ENCODE assay signal across 15 cellular contexts in the genomic region with DNA sequence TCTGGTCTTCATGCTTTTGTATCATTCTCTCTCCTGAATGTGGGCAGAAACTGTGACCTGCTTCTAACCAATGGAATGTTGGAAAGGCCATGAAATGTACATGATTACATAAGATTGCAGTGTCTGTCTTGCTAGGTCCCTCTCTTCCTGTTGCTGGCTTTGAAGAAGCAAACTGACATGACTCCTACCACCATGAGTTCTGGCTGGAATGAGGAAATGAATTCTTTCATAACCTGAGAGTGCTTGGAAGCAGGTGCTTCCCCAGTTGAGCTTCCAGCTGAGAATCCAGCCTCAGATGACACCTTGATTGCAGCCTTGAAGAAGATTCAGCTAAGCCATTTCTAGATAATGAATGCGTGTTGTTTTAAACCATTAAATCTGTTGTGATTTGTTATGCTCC.
DNase-seq lines count a peak whose midpoint lies in the region; ATAC-seq and TF ChIP-seq lines count a peak whose summit lies in the region.
"Had no signal": no experiment of that assay in that cellular context is flagged by ENCODE, and none has a peak within 500 bp of the region (broad histone marks: within the 10 kb centered on the region; RNA-seq: fewer than 3 reads in every experiment).

No MANE protein-coding gene starts in this region.

- TF ChIP-seq CTCF in epithelial cell of esophagus (IDR thresholded peaks at IDR 0.05; ENCODE audit: insufficient read depth, low read depth, low read length, missing control alignments), result no peak

- no peaks in the 10 kb centered on the region for H3K27me3 ChIP-seq in naive thymus-derived CD4-positive, alpha-beta T cell (ENCODE audit: control insufficient read depth in 2 of 2, insufficient read depth in 2 of 2, low read length in 2 of 2)
- H3K27me3 ChIP-seq: BLaER1 treated with 17β-estradiol and CSF1 and Interleukin-3, amounts not matched to agents 10 nM and 100 nM had no signal

- H3K27ac Mint-ChIP-seq in naive thymus-derived CD4-positive, alpha-beta T cell, result no peak overlapping the region
- H3K27ac Mint-ChIP-seq in activated naive CD4-positive, alpha-beta T cell treated with anti-CD3 and anti-CD28 coated beads, Interleukin-2, amount 50 U/mL, for 72 hours, result no peak overlapping the region
- H3K27ac Mint-ChIP-seq: CD4-positive, CD25-positive, alpha-beta regulatory T cell had no signal

- POLR2A ChIA-PET in naive thymus-derived CD4-positive, alpha-beta T cell (lab: Charles Lee), result no interaction called here

- no peak overlapping the region for H3K4me3 ChIP-seq in epithelial cell of esophagus (ENCODE audit: low read length)
- H3K4me3 ChIP-seq in naive thymus-derived CD4-positive, alpha-beta T cell (ENCODE audit: low read length), result no peak overlapping the region
- H3K4me3 ChIP-seq: BLaER1 treated with 17β-estradiol and CSF1 and Interleukin-3, amounts not matched to agents 10 nM and 100 nM; HAP-1 had no signal

- no peak overlapping the region for H3K4me3 Mint-ChIP-seq in naive thymus-derived CD4-positive, alpha-beta T cell
- H3K4me3 Mint-ChIP-seq: CD4-positive, CD25-positive, alpha-beta regulatory T cell; IgD-negative memory B cell had no signal

- ATAC-seq in naive thymus-derived CD4-positive, alpha-beta T cell, result no peak
- no peak for ATAC-seq in activated naive CD4-positive, alpha-beta T cell treated with anti-CD3 and anti-CD28 coated beads, Interleukin-2, amount 50 U/mL, for 72 hours

- no peaks in the 10 kb centered on the region for H3K4me1 ChIP-seq in naive thymus-derived CD4-positive, alpha-beta T cell (ENCODE audit: control insufficient read depth in 2 of 2, insufficient read depth in 2 of 2, low read length in 2 of 2)
- H3K4me1 ChIP-seq: BLaER1 treated with 17β-estradiol and CSF1 and Interleukin-3, amounts not matched to agents 10 nM and 100 nM; HAP-1 had no signal

- H3K36me3 Mint-ChIP-seq in naive thymus-derived CD4-positive, alpha-beta T cell, result no peaks in the 10 kb centered on the region
- no peaks in the 10 kb centered on the region for H3K36me3 Mint-ChIP-seq in activated naive CD4-positive, alpha-beta T cell treated with anti-CD3 and anti-CD28 coated beads, Interleukin-2, amount 50 U/mL, for 72 hours
- H3K36me3 Mint-ChIP-seq: CD4-positive, CD25-positive, alpha-beta regulatory T cell; IgD-negative memory B cell had no signal

- no peaks in the 10 kb centered on the region for H3K4me1 Mint-ChIP-seq in naive thymus-derived CD4-positive, alpha-beta T cell
- H3K4me1 Mint-ChIP-seq: CD4-positive, CD25-positive, alpha-beta regulatory T cell; IgD-negative memory B cell had no signal

- no peak overlapping the region for H3K27ac ChIP-seq in naive thymus-derived CD4-positive, alpha-beta T cell (ENCODE audit: low read depth, low read length)
- H3K27ac ChIP-seq: BLaER1 treated with 17β-estradiol and CSF1 and Interleukin-3, amounts not matched to agents 10 nM and 100 nM had no signal

- no peaks in the 10 kb centered on the region for H3K9me3 ChIP-seq in naive thymus-derived CD4-positive, alpha-beta T cell (ENCODE audit: control insufficient read depth in 2 of 3, low read length in 3 of 3)
- H3K9me3 ChIP-seq: BLaER1 treated with 17β-estradiol and CSF1 and Interleukin-3, amounts not matched to agents 10 nM and 100 nM; HAP-1 had no signal

- CTCF ChIA-PET in naive thymus-derived CD4-positive, alpha-beta T cell (lab: Charles Lee), result no interaction called here

- intact Hi-C loops in naive thymus-derived CD4-positive, alpha-beta T cell (cut with micrococcal nuclease), result no loop called here

- no peaks in the 10 kb centered on the region for H3K36me3 ChIP-seq in naive thymus-derived CD4-positive, alpha-beta T cell (ENCODE audit: control insufficient read depth in 2 of 3, insufficient read depth in 3 of 3, low read length in 3 of 3)
- H3K36me3 ChIP-seq: BLaER1 treated with 17β-estradiol and CSF1 and Interleukin-3, amounts not matched to agents 10 nM and 100 nM; HAP-1 had no signal

- peaks cover 0 to 11% (median 0%) of the 10 kb centered on the region in 11 donors for H3K9me3 Mint-ChIP-seq in naive thymus-derived CD4-positive, alpha-beta T cell
- peaks cover 0 to 7% of the 10 kb centered on the region in 2 donors for H3K9me3 Mint-ChIP-seq in activated naive CD4-positive, alpha-beta T cell treated with anti-CD3 and anti-CD28 coated beads, Interleukin-2, amount 50 U/mL, for 72 hours

- H3K27me3 Mint-ChIP-seq in naive thymus-derived CD4-positive, alpha-beta T cell, result peaks cover 0 to 7% (median 0%) of the 10 kb centered on the region in 5 donors
- H3K27me3 Mint-ChIP-seq: CD4-positive, CD25-positive, alpha-beta regulatory T cell; IgD-negative memory B cell had no signal

- peak; percentile 48 for DNase-seq in NOMO-1 treated with DMSO at 0.1 percent for 48 hours (lab: John Stamatoyannopoulos, UW; ENCODE audit: unreplicated experiment)
- no peak for DNase-seq in NOMO-1 treated with dmso at 0.1 percent for 144 hours (lab: John Stamatoyannopoulos, UW; ENCODE audit: unreplicated experiment)
- peak; percentile 18 to 25 for DNase-seq in Kasumi-1 (lab: John Stamatoyannopoulos, UW)
- peak; percentile 31 for DNase-seq in epithelial cell of esophagus (ENCODE audit: low read depth)
- DNase-seq in NCI-H1694 treated with DMSO at 0.1 percent for 48 hours (lab: John Stamatoyannopoulos, UW), result no peak
- DNase-seq in naive thymus-derived CD4-positive, alpha-beta T cell, result no peak
- DNase-seq in activated naive CD4-positive, alpha-beta T cell treated with anti-CD3 and anti-CD28 coated beads, Interleukin-2, amount 50 U/mL, for 72 hours (ENCODE audit: low spot score in 2 of 2), result no peak
- DNase-seq: 8988T; ACHN; Calu3; CD4-positive, CD25-positive, alpha-beta regulatory T cell; DND-41 had no signal

Comparison
In these comparisons a context has a peak if more than half of its experiments do, and no peak if none do; other contexts are left out.
1. DNase-seq: peak in NOMO-1 treated with DMSO at 0.1 percent for 48 hours (single experiment), Kasumi-1 (2 of 2) and epithelial cell of esophagus (single experiment); none in NOMO-1 treated with dmso at 0.1 percent for 144 hours (single experiment), NCI-H1694 treated with DMSO at 0.1 percent for 48 hours (single experiment), naive thymus-derived CD4-positive, alpha-beta T cell (0 of 9) and activated naive CD4-positive, alpha-beta T cell treated with anti-CD3 and anti-CD28 coated beads, Interleukin-2, amount 50 U/mL, for 72 hours (0 of 2).